In the genomic region with DNA sequence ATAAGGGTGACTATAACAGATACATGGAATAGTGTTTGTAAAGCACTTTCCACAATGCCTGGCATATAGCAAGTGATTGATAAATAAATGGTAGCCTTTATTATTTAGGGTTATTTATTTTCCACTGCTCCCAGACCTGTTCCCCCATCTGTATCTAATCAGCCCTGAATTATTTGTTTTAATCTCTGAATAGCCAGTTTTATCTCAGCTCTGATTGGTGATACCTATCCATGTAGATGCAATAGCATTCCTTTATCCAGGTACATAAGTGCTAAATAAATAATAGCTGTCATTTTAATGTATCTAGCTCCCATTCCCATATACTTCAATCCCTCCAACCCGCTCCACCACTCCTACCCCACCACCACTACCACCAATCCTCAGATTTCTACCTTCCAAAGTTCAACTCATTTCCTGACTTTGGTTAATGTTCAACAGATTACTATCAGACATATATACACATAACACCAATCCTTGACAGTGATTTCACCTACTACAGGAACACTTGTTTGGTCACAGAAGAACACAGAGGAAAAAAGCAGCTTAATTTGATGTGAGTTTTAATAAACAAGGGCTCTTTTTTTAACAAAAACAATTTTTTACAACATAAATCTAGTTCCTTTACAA, we compare ENCODE assay signal across 19 cellular contexts. TPM values are rescaled to one million over a fixed set of nuclear protein-coding genes. Genes with fewer than 3 reads are reported as not detected.
DNase-seq lines count a peak whose midpoint lies in the region; ATAC-seq and FAIRE-seq lines count a peak whose summit lies in the region.
"Had no signal": no experiment of that assay in that cellular context is flagged by ENCODE, and none has a peak within 500 bp of the region (broad histone marks: within the 10 kb centered on the region; RNA-seq: fewer than 3 reads in every experiment).

No MANE protein-coding gene starts in this region.

- ATAC-seq in activated T-cell treated with anti-CD3 and anti-CD28 coated beads, Interleukin-2, amount 50 U/mL, for 72 hours (replicated peaks in 1 of 2): no peak
- no peak for ATAC-seq in T-helper 17 cell
- ATAC-seq in stimulated activated effector memory CD8-positive, alpha-beta T cell treated with anti-CD3 and anti-CD28 coated beads, Interleukin-12 subunit alpha, Interleukin-12 subunit beta, amount 100 ng/mL, for 72 hours: no peak
- ATAC-seq: activated CD8-positive, alpha-beta T cell treated with anti-CD3 and anti-CD28 coated beads for 36 hours; HCT116 had no signal

- peak overlapping the region; percentile 69 for H3K27ac Mint-ChIP-seq in activated T-cell treated with anti-CD3 and anti-CD28 coated beads, Interleukin-2, amount 50 U/mL, for 72 hours
- peak overlapping the region; percentile 49 for H3K27ac Mint-ChIP-seq in T-helper 17 cell
- H3K27ac Mint-ChIP-seq in stimulated activated effector memory CD8-positive, alpha-beta T cell treated with anti-CD3 and anti-CD28 coated beads, Interleukin-12 subunit alpha, Interleukin-12 subunit beta, amount 100 ng/mL, for 72 hours: peak overlapping the region; percentile 11
- H3K27ac Mint-ChIP-seq: activated CD8-positive, alpha-beta T cell treated with anti-CD3 and anti-CD28 coated beads for 36 hours had no signal

- FAIRE-seq in urothelium cell line (lab: Jason Lieb, UNC): no peak
- FAIRE-seq: A204.1 had no signal

- DNase-seq in activated T-cell treated with anti-CD3 and anti-CD28 coated beads, Interleukin-2, amount 50 U/mL, for 72 hours: no peak
- DNase-seq in activated T-cell treated with anti-CD3 and anti-CD28 coated beads, Interleukin-2, amount 50 U/mL, for 48 hours: no peak
- no peak for DNase-seq in T-helper 17 cell
- DNase-seq in kidney tubule cell (ENCODE audit: low spot score): peak; percentile 44
- DNase-seq in stimulated activated effector memory CD8-positive, alpha-beta T cell treated with anti-CD3 and anti-CD28 coated beads, Interleukin-12 subunit alpha, Interleukin-12 subunit beta, amount 100 ng/mL, for 72 hours (ENCODE audit: low spot score in 2 of 2): no peak
- DNase-seq in hepatic stellate cell (ENCODE audit: low spot score): no peak
- DNase-seq in SHP77 (lab: John Stamatoyannopoulos, UW): no peak
- DNase-seq in urothelium cell line (ENCODE audit: low spot score): no peak
- DNase-seq: activated CD8-positive, alpha-beta T cell treated with anti-CD3 and anti-CD28 coated beads for 36 hours; activated naive CD4-positive, alpha-beta T cell treated with anti-CD3 and anti-CD28 coated beads, Interleukin-2, amount 50 U/mL, for 16 hours; activated T-cell treated with anti-CD3 and anti-CD28 coated beads, Interleukin-2, amount 50 U/mL, for 1 hour; cerebellar nuclear complex; left ventricle myocardium inferior; NCI-H146; NCI-H748 treated with DMSO at 0.1 percent for 48 hours; stimulated activated CD4-positive, alpha-beta T cell treated with anti-CD3 and anti-CD28 coated beads, Interleukin-12 subunit alpha, Interleukin-12 subunit beta, amount 100 ng/mL, for 4 hours had no signal

- no peaks in the 10 kb centered on the region for H3K27me3 Mint-ChIP-seq in activated T-cell treated with anti-CD3 and anti-CD28 coated beads, Interleukin-2, amount 50 U/mL, for 72 hours (ENCODE audit: low read depth)
- no peaks in the 10 kb centered on the region for H3K27me3 Mint-ChIP-seq in T-helper 17 cell
- H3K27me3 Mint-ChIP-seq: activated CD8-positive, alpha-beta T cell treated with anti-CD3 and anti-CD28 coated beads for 36 hours had no signal

- no peaks in the 10 kb centered on the region for H3K9me3 ChIP-seq in T-helper 17 cell (ENCODE audit: control insufficient read depth, low read length, poor library complexity, severe bottlenecking)
- H3K9me3 ChIP-seq: neutrophil had no signal

- peaks cover 2 to 3% of the 10 kb centered on the region in 2 donors for H3K9me3 Mint-ChIP-seq in activated T-cell treated with anti-CD3 and anti-CD28 coated beads, Interleukin-2, amount 50 U/mL, for 72 hours
- H3K9me3 Mint-ChIP-seq in stimulated activated effector memory CD8-positive, alpha-beta T cell treated with anti-CD3 and anti-CD28 coated beads, Interleukin-12 subunit alpha, Interleukin-12 subunit beta, amount 100 ng/mL, for 72 hours: peaks cover 3% of the 10 kb centered on the region

- H3K4me3 Mint-ChIP-seq in activated T-cell treated with anti-CD3 and anti-CD28 coated beads, Interleukin-2, amount 50 U/mL, for 72 hours: no peak overlapping the region
- H3K4me3 Mint-ChIP-seq in T-helper 17 cell: no peak overlapping the region
- no peak overlapping the region for H3K4me3 Mint-ChIP-seq in stimulated activated effector memory CD8-positive, alpha-beta T cell treated with anti-CD3 and anti-CD28 coated beads, Interleukin-12 subunit alpha, Interleukin-12 subunit beta, amount 100 ng/mL, for 72 hours
- H3K4me3 Mint-ChIP-seq: activated CD8-positive, alpha-beta T cell treated with anti-CD3 and anti-CD28 coated beads for 36 hours had no signal

- peaks cover 17% of the 10 kb centered on the region for H3K4me1 Mint-ChIP-seq in activated T-cell treated with anti-CD3 and anti-CD28 coated beads, Interleukin-2, amount 50 U/mL, for 72 hours (ENCODE audit: low read depth)
- H3K4me1 Mint-ChIP-seq in T-helper 17 cell: peaks cover 46% of the 10 kb centered on the region
- peaks cover 68% of the 10 kb centered on the region for H3K4me1 Mint-ChIP-seq in stimulated activated effector memory CD8-positive, alpha-beta T cell treated with anti-CD3 and anti-CD28 coated beads, Interleukin-12 subunit alpha, Interleukin-12 subunit beta, amount 100 ng/mL, for 72 hours

- H3K36me3 Mint-ChIP-seq in activated T-cell treated with anti-CD3 and anti-CD28 coated beads, Interleukin-2, amount 50 U/mL, for 72 hours (ENCODE audit: insufficient read depth in 2 of 2): peaks cover 15 to 19% of the 10 kb centered on the region in 2 donors
- peaks cover 6% of the 10 kb centered on the region for H3K36me3 Mint-ChIP-seq in T-helper 17 cell (ENCODE audit: low read depth)
- H3K36me3 Mint-ChIP-seq in stimulated activated effector memory CD8-positive, alpha-beta T cell treated with anti-CD3 and anti-CD28 coated beads, Interleukin-12 subunit alpha, Interleukin-12 subunit beta, amount 100 ng/mL, for 72 hours: peaks cover 31% of the 10 kb centered on the region

RNA-seq across cellular contexts. Expression of a gene that starts 14.0 kb away (rescaled TPM):
- total RNA-seq in activated T-cell treated with anti-CD3 and anti-CD28 coated beads, Interleukin-2, amount 50 U/mL, for 72 hours: 10 to 100 TPM; 62.7 to 69.1 TPM
- total RNA-seq in T-helper 17 cell: 100 to 1,000 TPM; 118 to 123 TPM

RNA-seq across cellular contexts. Expression of a gene that starts 28.4 kb away (rescaled TPM):
- 10 to 100 TPM; 29.4 to 33.5 TPM for total RNA-seq in activated T-cell treated with anti-CD3 and anti-CD28 coated beads, Interleukin-2, amount 50 U/mL, for 72 hours
- 10 to 100 TPM in 1 of 2 donors, 1 to 10 TPM in 1; 7.3 to 11.9 TPM for total RNA-seq in T-helper 17 cell

RNA-seq across cellular contexts. Expression of a gene that starts 50.9 kb away (rescaled TPM):
- total RNA-seq in activated T-cell treated with anti-CD3 and anti-CD28 coated beads, Interleukin-2, amount 50 U/mL, for 72 hours: 1,000 to 10,000 TPM; 2,016 to 2,043 TPM
- total RNA-seq in T-helper 17 cell: 1,000 to 10,000 TPM; 2,267 to 2,325 TPM

RNA-seq across cellular contexts. Expression of a gene that starts 57.0 kb away (rescaled TPM):
- 1 to 10 TPM in 1 of 2 donors, under 1 TPM in 1; 0.76 to 1.2 TPM for total RNA-seq in activated T-cell treated with anti-CD3 and anti-CD28 coated beads, Interleukin-2, amount 50 U/mL, for 72 hours
- 1 to 10 TPM; 1.7 to 2.1 TPM for total RNA-seq in T-helper 17 cell

Comparison
In these comparisons a context has a peak if more than half of its experiments do, and no peak if none do; other contexts are left out.
1. H3K27ac Mint-ChIP-seq: peak in every context shown above with its lines; median percentile 69 in activated T-cell treated with anti-CD3 and anti-CD28 coated beads, Interleukin-2, amount 50 U/mL, for 72 hours; 49 in T-helper 17 cell; 11 in stimulated activated effector memory CD8-positive, alpha-beta T cell treated with anti-CD3 and anti-CD28 coated beads, Interleukin-12 subunit alpha, Interleukin-12 subunit beta, amount 100 ng/mL, for 72 hours.